ENCODE assay signal across 26 cellular contexts in the genomic region with DNA sequence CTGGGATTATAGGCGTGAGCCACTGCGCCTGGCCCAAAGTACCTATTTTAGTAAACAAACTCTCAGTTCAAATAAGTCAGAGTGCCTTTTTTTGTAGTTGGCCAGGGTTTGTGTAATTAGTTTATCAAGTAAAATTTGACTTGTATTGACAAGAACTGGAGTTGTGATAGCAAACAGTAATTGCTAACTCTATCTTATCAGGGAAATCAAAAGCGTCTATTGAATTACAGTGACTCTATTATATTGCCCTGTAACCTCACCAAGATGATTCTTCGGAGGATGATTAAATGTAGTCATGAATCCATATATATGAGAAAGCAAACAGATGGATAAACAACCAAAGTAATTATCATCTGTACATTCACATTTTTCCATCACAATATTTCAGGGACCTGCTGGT. TPM values are rescaled to one million over a fixed set of nuclear protein-coding genes. Genes with fewer than 3 reads are reported as not detected.
DNase-seq lines count a peak whose midpoint lies in the region; ATAC-seq and TF ChIP-seq lines count a peak whose summit lies in the region.
"Had no signal": no experiment of that assay in that cellular context is flagged by ENCODE, and none has a peak within 500 bp of the region (broad histone marks: within the 10 kb centered on the region; RNA-seq: fewer than 3 reads in every experiment).

No MANE protein-coding gene starts in this region.

- no peaks in the 10 kb centered on the region for H3K27me3 Mint-ChIP-seq in progenitor cell of endocrine pancreas
- peaks cover 5% of the 10 kb centered on the region for H3K27me3 Mint-ChIP-seq in endothelial cell (ENCODE audit: unreplicated experiment)
- H3K27me3 Mint-ChIP-seq: CD4-positive, CD25-positive, alpha-beta regulatory T cell; IgD-negative memory B cell had no signal

- H3K4me3 Mint-ChIP-seq in progenitor cell of endocrine pancreas (ENCODE audit: low read depth) (no peak overlapping the region), endothelial cell (ENCODE audit: unreplicated experiment) (no peak overlapping the region)
- H3K4me3 Mint-ChIP-seq: CD4-positive, CD25-positive, alpha-beta regulatory T cell; HFFc6; IgD-negative memory B cell had no signal

- TF ChIP-seq EP300 in SK-N-SH (IDR thresholded peaks at IDR 0.05; ENCODE audit: borderline replicate concordance in 1 of 2, low read depth in 1 of 2, low read length in 1 of 2), result no peak

- TF ChIP-seq CTCF in LNCaP clone FGC (IDR thresholded peaks at IDR 0.05; ENCODE audit: control insufficient read depth, extremely low read depth, insufficient read depth), result no peak
- no peak for TF ChIP-seq CTCF in SK-N-SH (IDR thresholded peaks at IDR 0.05)
- TF ChIP-seq CTCF in dorsolateral prefrontal cortex (IDR thresholded peaks at IDR 0.05 in 54 of 56, conservative IDR thresholded peaks at IDR 0.05 in 2 of 56; ENCODE audit: low read depth in 1 of 56, partially characterized antibody in 56 of 56), result no peak
- TF ChIP-seq CTCF in progenitor cell of endocrine pancreas (IDR thresholded peaks at IDR 0.05; ENCODE audit: unreplicated experiment), result no peak
- TF ChIP-seq CTCF in left ventricle myocardium inferior (IDR thresholded peaks at IDR 0.05; ENCODE audit: borderline replicate concordance), result no peak
- no peak for TF ChIP-seq CTCF in endothelial cell (IDR thresholded peaks at IDR 0.05; ENCODE audit: unreplicated experiment)

- H3K27ac Mint-ChIP-seq in progenitor cell of endocrine pancreas (peak overlapping the region; percentile 39), endothelial cell (ENCODE audit: unreplicated experiment) (no peak overlapping the region)
- H3K27ac Mint-ChIP-seq: CD4-positive, CD25-positive, alpha-beta regulatory T cell; HFFc6; IgD-negative memory B cell had no signal

- H3K27ac ChIP-seq in SK-N-SH (ENCODE audit: low read depth in 2 of 2, low read length in 1 of 2) (no peak overlapping the region), dorsolateral prefrontal cortex (peak overlapping the region in 57 of 59 donors; percentile 33 to 99 (median 92)), left ventricle myocardium inferior (replicated peaks) (no peak overlapping the region)
- H3K27ac ChIP-seq: KMS-11, SK-N-MC had no signal

- ATAC-seq in HG03378 (IDR thresholded peaks at IDR 0.05; ENCODE audit: unreplicated experiment), result no peak

- POLR2A ChIA-PET in SK-N-SH (lab: Yijun Ruan, JAX), result no interaction called here

- H3K27me3 ChIP-seq in SK-N-SH (ENCODE audit: insufficient read depth) (no peaks in the 10 kb centered on the region), dorsolateral prefrontal cortex (no peaks in the 10 kb centered on the region), left ventricle myocardium inferior (ENCODE audit: low read depth) (no peaks in the 10 kb centered on the region)
- H3K27me3 ChIP-seq: BE2C had no signal

- H3K79me2 ChIP-seq in SK-N-SH (ENCODE audit: insufficient read depth), result peaks cover 96% of the 10 kb centered on the region

- no peak overlapping the region for H2AFZ ChIP-seq in SK-N-SH (ENCODE audit: low read depth)

- WGBS in SK-N-SH (ENCODE audit: low lambda C conversion rate), result 68% methylated on average over 4 of the region's 4 CpGs

- H3K9me3 Mint-ChIP-seq in progenitor cell of endocrine pancreas (ENCODE audit: low read depth), result peaks cover 14% of the 10 kb centered on the region
- no peaks in the 10 kb centered on the region for H3K9me3 Mint-ChIP-seq in endothelial cell (ENCODE audit: unreplicated experiment)

- H3K9ac ChIP-seq in SK-N-SH, result no peak overlapping the region
- H3K9ac ChIP-seq: KMS-11 had no signal

- intact Hi-C loops in dorsolateral prefrontal cortex (cut with DNase I), result no loop called here
- intact Hi-C loops in left ventricle myocardium inferior (cut with micrococcal nuclease), result no loop called here

- H3K4me2 ChIP-seq in SK-N-SH, result no peak overlapping the region
- H3K4me2 ChIP-seq: KMS-11 had no signal

- H3K36me3 ChIP-seq in SK-N-SH (replicated peaks in 1 of 2; ENCODE audit: control insufficient read depth in 1 of 2, insufficient read depth in 2 of 2, low read length in 1 of 2), result peaks cover 0 to 4% of the 10 kb centered on the region in 2 experiments
- peaks cover 1% of the 10 kb centered on the region for H3K36me3 ChIP-seq in left ventricle myocardium inferior
- H3K36me3 ChIP-seq: BE2C, HAP-1 had no signal

- H3K4me1 Mint-ChIP-seq in progenitor cell of endocrine pancreas (ENCODE audit: low read depth) (peaks cover 8% of the 10 kb centered on the region), endothelial cell (ENCODE audit: unreplicated experiment) (peaks cover 18% of the 10 kb centered on the region)
- H3K4me1 Mint-ChIP-seq: CD4-positive, CD25-positive, alpha-beta regulatory T cell; IgD-negative memory B cell had no signal

- TF ChIP-seq RAD21 in SK-N-SH (IDR thresholded peaks at IDR 0.05; ENCODE audit: low read length), result no peak

- CTCF ChIA-PET in SK-N-SH (lab: Yijun Ruan, JAX), result no interaction called here

- H3K4me1 ChIP-seq in SK-N-SH (ENCODE audit: control insufficient read depth in 1 of 2, insufficient read depth in 2 of 2, low read depth in 1 of 2, low read length in 1 of 2) (peaks cover 3 to 4% of the 10 kb centered on the region in 2 experiments; a peak in 3 of 4 replicates), left ventricle myocardium inferior (peaks cover 1% of the 10 kb centered on the region)
- H3K4me1 ChIP-seq: HAP-1 had no signal

- peaks cover 18% of the 10 kb centered on the region for H3K36me3 Mint-ChIP-seq in progenitor cell of endocrine pancreas (ENCODE audit: insufficient read depth)
- peaks cover 19% of the 10 kb centered on the region for H3K36me3 Mint-ChIP-seq in endothelial cell (ENCODE audit: low read depth, unreplicated experiment)
- H3K36me3 Mint-ChIP-seq: CD4-positive, CD25-positive, alpha-beta regulatory T cell had no signal

- H4K20me1 ChIP-seq in SK-N-SH (ENCODE audit: insufficient read depth), result peaks cover 45% of the 10 kb centered on the region

- H3F3A ChIP-seq in SK-N-SH (replicated peaks; ENCODE audit: insufficient read depth), result peaks cover 6% of the 10 kb centered on the region

- no peaks in the 10 kb centered on the region for H3K9me3 ChIP-seq in SK-N-SH
- no peaks in the 10 kb centered on the region for H3K9me3 ChIP-seq in left ventricle myocardium inferior (replicated peaks)
- H3K9me3 ChIP-seq: BE2C, HAP-1 had no signal

- no peaks in the 10 kb centered on the region for H3K9me2 ChIP-seq in SK-N-SH

- DNase-seq in LNCaP clone FGC (ENCODE audit: low read depth) (peak; percentile 34), SK-N-SH (no peak), dorsolateral prefrontal cortex (no peak), progenitor cell of endocrine pancreas (ENCODE audit: low spot score, unreplicated experiment) (no peak), left ventricle myocardium inferior (no peak), endothelial cell (ENCODE audit: low spot score) (no peak)
- DNase-seq: 8988T; ACHN; BE2C; CD4-positive, CD25-positive, alpha-beta regulatory T cell; GOT3; HFFc6; NCI-H1048; NCI-H1417; NCI-H187; NCI-H2081 treated with DMSO at 0.1 percent for 48 hours; NCI-H2171; NCI-H226; NCI-H510A; NCI-H69; SIG-M5 had no signal

- no peak overlapping the region for H3K4me3 ChIP-seq in LNCaP clone FGC (ENCODE audit: low read depth, low read length)
- H3K4me3 ChIP-seq in SK-N-SH (ENCODE audit: low read depth in 2 of 2, low read length in 1 of 2), result no peak overlapping the region
- no peak overlapping the region for H3K4me3 ChIP-seq in dorsolateral prefrontal cortex
- H3K4me3 ChIP-seq in left ventricle myocardium inferior, result no peak overlapping the region
- H3K4me3 ChIP-seq: HAP-1, SK-N-MC had no signal

TF ChIP-seq in SK-N-SH, 30 proteins besides CTCF, POLR2A, EP300 and RAD21:
- peak; percentile 37; the same call in 1 of the 2 replicates for TF ChIP-seq GATA2 (CRISPR knock-in tag; IDR thresholded peaks at IDR 0.05)
- TF ChIP-seq POLR2AphosphoS5 (IDR thresholded peaks at IDR 0.05; ENCODE audit: low read depth, low read length), result no peak
- TF ChIP-seq YY1 (IDR thresholded peaks at IDR 0.05; ENCODE audit: low read depth), result no peak
TF ChIP-seq in SK-N-SH: peak in this region for 1.

RNA-seq across cellular contexts. Expression of a gene that starts 35.4 kb away (rescaled TPM):
- polyA plus RNA-seq in SK-N-SH (2012; rRNA removed), result 15.5 and 15.6 TPM in 2 replicates
- polyA plus RNA-seq in SK-N-SH (2012; cell fraction: cytosol; rRNA removed), result 20.8 and 21.1 TPM in 2 replicates
- 15.1 and 19.9 TPM in 2 replicates for polyA plus RNA-seq in SK-N-SH (2012; cell fraction: nucleus; rRNA removed)
- total RNA-seq in dorsolateral prefrontal cortex, result 100 to 1,000 TPM in 4 of 120 experiments, 10 to 100 TPM in 116; 31.7 to 148 (median 56.3) TPM
- total RNA-seq in progenitor cell of endocrine pancreas, result 77.8 and 81.2 TPM in 2 replicates
- total RNA-seq in left ventricle myocardium inferior, result 16.8 TPM
- 116 TPM for total RNA-seq in endothelial cell (ENCODE audit: unreplicated experiment)
- polyA plus RNA-seq: CD4-positive, CD25-positive, alpha-beta regulatory T cell; IgD-negative memory B cell had no signal

Comparison
In these comparisons a context has a peak if more than half of its experiments do, and no peak if none do; other contexts are left out.
1. H3K27ac ChIP-seq: peak in dorsolateral prefrontal cortex (57 of 59); none in SK-N-SH (0 of 2) and left ventricle myocardium inferior (single experiment).